8 cellular contexts compared by ENCODE assay signal in the genomic region with DNA sequence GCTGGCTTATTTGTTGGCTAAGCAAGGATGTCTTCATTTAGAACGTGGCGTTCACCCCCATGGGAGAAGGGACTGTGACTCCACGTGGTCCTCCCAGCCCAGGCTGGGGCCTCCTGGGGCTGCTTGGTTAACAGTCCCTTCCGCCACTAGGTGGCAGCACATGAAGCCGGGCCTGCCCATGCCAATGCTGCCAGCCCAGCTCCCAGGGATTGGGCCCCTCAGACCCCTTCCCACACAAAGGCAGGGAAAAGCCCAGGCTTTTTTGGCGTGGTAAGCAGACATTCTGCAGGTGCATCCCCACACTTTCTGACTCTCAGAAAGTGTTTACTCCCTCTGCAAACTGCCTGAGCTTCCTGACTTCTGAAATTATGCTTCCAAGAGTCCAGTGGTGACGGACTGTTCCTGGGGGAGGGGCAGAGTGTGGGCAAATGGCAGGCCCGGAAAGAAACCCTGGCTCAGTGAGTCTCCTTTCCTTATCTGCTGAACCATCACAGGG. TPM values are rescaled to one million over a fixed set of nuclear protein-coding genes. Genes with fewer than 3 reads are reported as not detected.
A peak's percentile ranks its signal among the peaks of the same experiment; 100 is the strongest.
DNase-seq lines count a peak whose midpoint lies in the region; ATAC-seq and TF ChIP-seq lines count a peak whose summit lies in the region.

No MANE protein-coding gene starts in this region.

- ATAC-seq in right lobe of liver, result peak; percentile 30 to 54 (median 51)

- 0% methylated on average over 5 of the region's 8 CpGs for WGBS in right lobe of liver (ENCODE audit: insufficient coverage, low coverage, low lambda C conversion rate, missing lambda C conversion rate)

- H3K27me3 Mint-ChIP-seq in activated CD4-positive, alpha-beta T cell treated with anti-CD3 and anti-CD28 coated beads, Interleukin-2, amount 10 ng/mL, durations not matched to agents 24 days and 14 days, result no peaks in the 10 kb centered on the region

- H3K9me3 ChIP-seq in colonic mucosa (no peaks in the 10 kb centered on the region), right lobe of liver (no peaks in the 10 kb centered on the region)

- peaks cover 43% of the 10 kb centered on the region for H3K36me3 Mint-ChIP-seq in activated CD4-positive, alpha-beta T cell treated with anti-CD3 and anti-CD28 coated beads, Interleukin-2, amount 10 ng/mL, durations not matched to agents 24 days and 14 days (ENCODE audit: low read depth)

- intact Hi-C loops in activated CD4-positive, alpha-beta T cell treated with anti-CD3 and anti-CD28 coated beads, Interleukin-2, amount 10 ng/mL, durations not matched to agents 24 days and 14 days (cut with micrococcal nuclease), result loop anchor here (1.0 kb wide), 1 partner anchor 85 kb away; no protein-coding TSS in a partner anchor
- intact Hi-C loops in colonic mucosa (cut with DNase I) (loop anchor here (2.0 kb wide), 1 partner anchor 134 kb away; no protein-coding TSS in a partner anchor), right lobe of liver (cut with DNase I) (loop anchor here (5.0 to 10.0 kb wide), 3 partner anchors 133 to 266 kb away; no protein-coding TSS in a partner anchor)

- H3K27ac ChIP-seq in colonic mucosa (no peak overlapping the region), right lobe of liver (no peak overlapping the region)

- peak overlapping the region; percentile 26 for H3K4me3 Mint-ChIP-seq in activated CD4-positive, alpha-beta T cell treated with anti-CD3 and anti-CD28 coated beads, Interleukin-2, amount 10 ng/mL, durations not matched to agents 24 days and 14 days

- no peak overlapping the region for H3K9ac ChIP-seq in colonic mucosa (ENCODE audit: low read depth in 2 of 2, low read length in 2 of 2)

- H3K27me3 ChIP-seq in colonic mucosa (peaks cover 15% of the 10 kb centered on the region), right lobe of liver (no peaks in the 10 kb centered on the region)

- peak overlapping the region; percentile 81 for H3K27ac Mint-ChIP-seq in activated CD4-positive, alpha-beta T cell treated with anti-CD3 and anti-CD28 coated beads, Interleukin-2, amount 10 ng/mL, durations not matched to agents 24 days and 14 days

- H3K4me1 ChIP-seq in colonic mucosa (peaks cover 3% of the 10 kb centered on the region), right lobe of liver (peaks cover 0 to 21% (median 0%) of the 10 kb centered on the region in 4 donors)

- TF ChIP-seq CTCF in colonic mucosa (IDR thresholded peaks at IDR 0.05) (peak; percentile 92), right lobe of liver (IDR thresholded peaks at IDR 0.05) (peak; percentile 68 to 96 (median 92))

- H3K4me3 ChIP-seq in colonic mucosa, result no peak overlapping the region
- H3K4me3 ChIP-seq in right lobe of liver, result no peak overlapping the region

- no peak for TF ChIP-seq POLR2A in right lobe of liver (IDR thresholded peaks at IDR 0.05)

- DNase-seq in NCI-H82 (lab: John Stamatoyannopoulos, UW) (peak; percentile 85), NCI-H82 treated with DMSO at 0.1 percent for 48 hours (lab: John Stamatoyannopoulos, UW; ENCODE audit: unreplicated experiment) (no peak), NCI-H2227 (lab: John Stamatoyannopoulos, UW; ENCODE audit: unreplicated experiment) (peak; percentile 85), colonic mucosa (peak; percentile 81), right lobe of liver (peak; percentile 77 to 86 (median 83)), DMS79 (lab: John Stamatoyannopoulos, UW) (no peak)
- DNase-seq in activated CD4-positive, alpha-beta T cell treated with anti-CD3 and anti-CD28 coated beads, Interleukin-2, amount 10 ng/mL, durations not matched to agents 24 days and 14 days, result peak; percentile 95
- DNase-seq in stimulated activated CD4-positive, alpha-beta T cell treated with anti-CD3 and anti-CD28 coated beads, TNF-alpha, amount 100 ng/mL, for 48 hours (ENCODE audit: low read depth in 3 of 3), result peak; percentile 65 to 86 (median 77)

- H3K9me3 Mint-ChIP-seq in activated CD4-positive, alpha-beta T cell treated with anti-CD3 and anti-CD28 coated beads, Interleukin-2, amount 10 ng/mL, durations not matched to agents 24 days and 14 days, result no peaks in the 10 kb centered on the region

- H3K4me1 Mint-ChIP-seq in activated CD4-positive, alpha-beta T cell treated with anti-CD3 and anti-CD28 coated beads, Interleukin-2, amount 10 ng/mL, durations not matched to agents 24 days and 14 days, result peaks cover 40% of the 10 kb centered on the region

- H3K36me3 ChIP-seq in colonic mucosa (no peaks in the 10 kb centered on the region), right lobe of liver (peaks cover 0 to 6% (median 0%) of the 10 kb centered on the region in 4 donors)

RNA-seq across cellular contexts. Expression of a gene that starts 3.1 kb away (rescaled TPM):
- 178 and 180 TPM in 2 replicates for total RNA-seq in activated CD4-positive, alpha-beta T cell treated with anti-CD3 and anti-CD28 coated beads, Interleukin-2, amount 10 ng/mL, durations not matched to agents 24 days and 14 days
- total RNA-seq in colonic mucosa, result 10 to 100 TPM in 1 of 2 donors, 1 to 10 TPM in 1; 9.2 to 14.5 TPM
- total RNA-seq in right lobe of liver, result 10 to 100 TPM in 4 of 6 experiments, 1 to 10 TPM in 2; 7.8 to 22.5 (median 12.1) TPM

RNA-seq across cellular contexts. Expression of a gene that starts 25.1 kb away (rescaled TPM):
- 0.98 and 1.0 TPM in 2 replicates for total RNA-seq in activated CD4-positive, alpha-beta T cell treated with anti-CD3 and anti-CD28 coated beads, Interleukin-2, amount 10 ng/mL, durations not matched to agents 24 days and 14 days
- 1 to 10 TPM in 1 of 2 donors, under 1 TPM in 1; 0.82 to 2.0 TPM for total RNA-seq in colonic mucosa
- under 1 TPM; 0.18 to 0.68 (median 0.28) TPM for total RNA-seq in right lobe of liver

Comparison
In these comparisons a context has a peak if more than half of its experiments do, and no peak if none do; other contexts are left out.
1. DNase-seq: peak in NCI-H82 (single experiment), NCI-H2227 (single experiment), activated CD4-positive, alpha-beta T cell treated with anti-CD3 and anti-CD28 coated beads, Interleukin-2, amount 10 ng/mL, durations not matched to agents 24 days and 14 days (single experiment), colonic mucosa (single experiment), right lobe of liver (3 of 3) and stimulated activated CD4-positive, alpha-beta T cell treated with anti-CD3 and anti-CD28 coated beads, TNF-alpha, amount 100 ng/mL, for 48 hours (3 of 3); none in NCI-H82 treated with DMSO at 0.1 percent for 48 hours (single experiment) and DMS79 (single experiment).